8 cellular contexts compared by ENCODE assay signal in genomic region chr12:6867407-6868210, GRCh38. TPM values are rescaled to one million over a fixed set of nuclear protein-coding genes. Genes with fewer than 3 reads are reported as not detected.
DNase-seq lines count a peak whose midpoint lies in the region; ATAC-seq, FAIRE-seq and TF ChIP-seq lines count a peak whose summit lies in the region.

Gene TPI1, plus strand, starts transcription at chr12:6867531. Its CDS starts 36 bp downstream, at chr12:6867567.

- H3K18ac ChIP-seq in H1 (ENCODE audit: extremely low read depth, low read length), result peak within 1 kb of the TSS; percentile 94
- peak within 1 kb of the TSS; percentile 82 to 97 for H3K18ac ChIP-seq in mesenchymal stem cell (ENCODE audit: low read depth in 1 of 2, low read length in 2 of 2)

- H3K9ac ChIP-seq in H1 (replicated peaks in 1 of 4; ENCODE audit: extremely low read depth in 1 of 4, low read depth in 3 of 4, low read length in 3 of 4) (peak within 1 kb of the TSS; percentile 60 to 85 (median 82)), mesenchymal stem cell (ENCODE audit: low read length) (peak within 1 kb of the TSS; percentile 97)

- peak; percentile 96 for DNase-seq in AG20443 (ENCODE audit: low spot score)
- peak; percentile 88 for DNase-seq in NCI-H82 (lab: John Stamatoyannopoulos, UW)
- DNase-seq in activated CD8-positive, alpha-beta memory T cell treated with anti-CD3 and anti-CD28 coated beads for 48 hours (ENCODE audit: low read depth in 2 of 3, low spot score in 2 of 3), result peak; percentile 61 to 66 (median 64)
- DNase-seq in H1 (ENCODE audit: low read depth in 1 of 2, low spot score in 2 of 2), result peak in 1 of 2 experiments; percentile 67
- DNase-seq in mesenchymal stem cell, result peak; percentile 83
- peak; percentile 58 for DNase-seq in stimulated activated CD8-positive, alpha-beta memory T cell treated with anti-CD3 and anti-CD28 coated beads, Interleukin-12 subunit alpha, Interleukin-12 subunit beta, amount 100 ng/mL, for 24 hours (ENCODE audit: extremely low read depth)

- H3K4me2 ChIP-seq in H1 (ENCODE audit: insufficient read depth in 1 of 2, low read depth in 2 of 2, low read length in 2 of 2) (peak within 1 kb of the TSS; percentile 93 to 94), mesenchymal stem cell (ENCODE audit: low read length, poor library complexity, severe bottlenecking) (peak within 1 kb of the TSS; percentile 87)

- H3K23ac ChIP-seq in H1 (ENCODE audit: insufficient read length) (no peak within 1 kb of the TSS), mesenchymal stem cell (ENCODE audit: low read length in 2 of 2) (peak within 1 kb of the TSS; percentile 53 to 96)

- H4K5ac ChIP-seq in H1 (ENCODE audit: insufficient read length, low read depth, low read length), result peak within 1 kb of the TSS; percentile 53

- H2BK12ac ChIP-seq in H1 (ENCODE audit: low read depth, low read length) (peak within 1 kb of the TSS; percentile 78; the same call in 1 of the 2 replicates), mesenchymal stem cell (ENCODE audit: low read length in 2 of 2) (peak within 1 kb of the TSS in 1 of 2 experiments; percentile 74)

- H3K27me3 ChIP-seq in H1 (replicated peaks in 1 of 4; ENCODE audit: control insufficient read depth in 3 of 4, extremely low read depth in 1 of 4, insufficient read depth in 3 of 4, low read length in 3 of 4), result no peaks in the 10 kb centered on the region
- H3K27me3 ChIP-seq in mesenchymal stem cell (ENCODE audit: control insufficient read depth in 1 of 2, insufficient read depth in 1 of 2, low read length in 2 of 2), result no peaks in the 10 kb centered on the region

- H2AK5ac ChIP-seq in H1 (ENCODE audit: low read depth, low read length) (no peak within 1 kb of the TSS), mesenchymal stem cell (ENCODE audit: low read length, severe bottlenecking) (peak within 1 kb of the TSS; percentile 77)

- H2AFZ ChIP-seq in H1 (ENCODE audit: low read length) (no peak within 1 kb of the TSS), mesenchymal stem cell (ENCODE audit: low read depth, low read length) (peak within 1 kb of the TSS; percentile 78)

- H2BK120ac ChIP-seq in H1 (replicated peaks; ENCODE audit: low read depth, low read length), result peak within 1 kb of the TSS; percentile 61
- peak within 1 kb of the TSS; percentile 67 for H2BK120ac ChIP-seq in mesenchymal stem cell (ENCODE audit: low read depth, low read length)

- H2BK15ac ChIP-seq in H1 (ENCODE audit: low read length) (peak within 1 kb of the TSS; percentile 88; the same call in 1 of the 2 replicates), mesenchymal stem cell (ENCODE audit: low read depth, poor library complexity, severe bottlenecking) (peak within 1 kb of the TSS; percentile 73)

- no peak for FAIRE-seq in H1 (lab: Jason Lieb, UNC)

- H4K91ac ChIP-seq in H1 (replicated peaks; ENCODE audit: insufficient read length, low read length) (peak within 1 kb of the TSS; percentile 87), mesenchymal stem cell (ENCODE audit: low read length) (peak within 1 kb of the TSS; percentile 97)

- H4K8ac ChIP-seq in H1 (ENCODE audit: extremely low read depth, insufficient read depth, low read length) (peak within 1 kb of the TSS; percentile 71; the same call in 1 of the 2 replicates), mesenchymal stem cell (ENCODE audit: low read length) (peak within 1 kb of the TSS; percentile 89)

- peak within 1 kb of the TSS; percentile 84 to 98 (median 86) for H3K4me3 ChIP-seq in H1 (ENCODE audit: extremely low read depth in 1 of 4, insufficient read depth in 2 of 4, low read depth in 3 of 4, low read length in 4 of 4)
- H3K4me3 ChIP-seq in mesenchymal stem cell (ENCODE audit: insufficient read depth in 1 of 2, low read depth in 1 of 2, low read length in 2 of 2), result peak within 1 kb of the TSS; percentile 94 to 95

- H4K20me1 ChIP-seq in H1 (replicated peaks in 1 of 2; ENCODE audit: control insufficient read depth in 1 of 2, insufficient read depth in 2 of 2, low read length in 2 of 2), result peaks cover 25 to 30% of the 10 kb centered on the region in 2 experiments

- H3K36me3 ChIP-seq in H1 (ENCODE audit: control insufficient read depth in 2 of 4, insufficient read depth in 4 of 4, low read length in 3 of 4) (peaks cover 8 to 52% (median 27%) of the 10 kb centered on the region in 4 experiments), mesenchymal stem cell (ENCODE audit: control insufficient read depth in 1 of 2, insufficient read depth in 2 of 2, low read depth in 1 of 2, low read length in 2 of 2) (peaks cover 64 to 66% of the 10 kb centered on the region in 2 experiments)

- no peak for TF ChIP-seq RAD21 in H1 (IDR thresholded peaks at IDR 0.05 in 1 of 2, conservative IDR thresholded peaks at IDR 0.05 in 1 of 2; ENCODE audit: low read depth in 2 of 2, low read length in 2 of 2)

- H3K79me2 ChIP-seq in H1 (ENCODE audit: control insufficient read depth in 1 of 2, insufficient read depth in 2 of 2, low read length in 2 of 2), result peaks cover 0 to 22% of the 10 kb centered on the region in 2 experiments; a peak in 2 of 4 replicates

- H3K9me3 ChIP-seq in H1 (ENCODE audit: insufficient read depth in 2 of 2, low read depth in 1 of 2, low read length in 1 of 2) (no peaks in the 10 kb centered on the region), mesenchymal stem cell (ENCODE audit: control insufficient read depth, low read length) (no peaks in the 10 kb centered on the region)

- H3K4me1 ChIP-seq in H1 (replicated peaks in 1 of 4; ENCODE audit: control insufficient read depth in 3 of 4, insufficient read depth in 4 of 4, low read length in 3 of 4), result peaks cover 7 to 48% (median 25%) of the 10 kb centered on the region in 4 experiments
- peaks cover 28% of the 10 kb centered on the region for H3K4me1 ChIP-seq in mesenchymal stem cell (ENCODE audit: control insufficient read depth, insufficient read depth, low read depth, low read length)

- H3K27ac ChIP-seq in H1 (ENCODE audit: low read depth, low read length) (peak within 1 kb of the TSS; percentile 71), mesenchymal stem cell (ENCODE audit: low read length, poor library complexity, severe bottlenecking) (peak within 1 kb of the TSS; percentile 66)

- WGBS in H1 (ENCODE audit: extremely low coverage in 1 of 2, insufficient coverage in 1 of 2, insufficient read length in 1 of 2, insufficient replicate concordance in 2 of 2, low coverage in 1 of 2, low lambda C conversion rate in 2 of 2, missing lambda C conversion rate in 1 of 2), 2 experiments, result 1% methylated on average over 60 of the region's 87 CpGs; no CpG with 5 or more reads in 1 of the 2 experiments
- WGBS in mesenchymal stem cell, result under 1% methylated on average over 63 of the region's 87 CpGs

- no peak for TF ChIP-seq EP300 in H1 (IDR thresholded peaks at IDR 0.05; ENCODE audit: borderline replicate concordance in 1 of 2, low read depth in 2 of 2, low read length in 2 of 2)

- peaks cover 18% of the 10 kb centered on the region for H3K23me2 ChIP-seq in H1 (ENCODE audit: low read depth, low read length)

- H3K4ac ChIP-seq in H1 (replicated peaks; ENCODE audit: insufficient read length, low read depth, low read length) (peak within 1 kb of the TSS; percentile 93), mesenchymal stem cell (ENCODE audit: low read depth in 1 of 2, low read length in 2 of 2) (peak within 1 kb of the TSS; percentile 93 to 99)

- H3K79me1 ChIP-seq in H1 (ENCODE audit: low read depth, low read length), result 0 out of 2 replicates have a peak, but pooled peaks cover 4% of the 10 kb centered on the region
- H3K79me1 ChIP-seq in mesenchymal stem cell (replicated peaks; ENCODE audit: low read length, poor library complexity, severe bottlenecking), result peaks cover 7% of the 10 kb centered on the region

- H3K56ac ChIP-seq in H1 (replicated peaks; ENCODE audit: insufficient read length, low read depth, low read length), result peak within 1 kb of the TSS; percentile 78

- peak within 1 kb of the TSS; percentile 73; the same call in 1 of the 2 replicates for H2BK5ac ChIP-seq in H1 (ENCODE audit: low read depth, low read length)
- H2BK5ac ChIP-seq in mesenchymal stem cell (ENCODE audit: low read depth, low read length, poor library complexity, severe bottlenecking), result peak within 1 kb of the TSS; percentile 75

- H3K14ac ChIP-seq in H1 (ENCODE audit: insufficient read length), result no peak within 1 kb of the TSS
- H3K14ac ChIP-seq in mesenchymal stem cell (ENCODE audit: low read length in 2 of 2), result peak within 1 kb of the TSS; percentile 68 to 94

- no peak within 1 kb of the TSS for H2BK20ac ChIP-seq in H1 (ENCODE audit: low read length)

- POLR2A ChIA-PET in H1 (lab: Charles Lee; ENCODE audit: partially characterized antibody), result interaction anchor here (0.5 to 18.9 kb wide), 39 partner anchors 8 to 333 kb away, joined by 3 to 588 read pairs (median 6); partner anchors contain the start of genes ATN1, C12orf57, CDCA3 and COPS7A

- no peak for TF ChIP-seq CTCF in H1 (IDR thresholded peaks at IDR 0.05; ENCODE audit: control extremely low read depth in 1 of 3, insufficient read depth in 1 of 3, low read depth in 1 of 3, low read length in 3 of 3)

- ATAC-seq in GM19035 (IDR thresholded peaks at IDR 0.05; ENCODE audit: unreplicated experiment), result peak; percentile 56
- ATAC-seq in HG03342 (IDR thresholded peaks at IDR 0.05; ENCODE audit: unreplicated experiment), result peak; percentile 40

- peak in 1 of 2 experiments; percentile 97; a peak in 2 of 3 replicates for TF ChIP-seq POLR2A in H1 (IDR thresholded peaks at IDR 0.05; ENCODE audit: control extremely low read depth in 1 of 2, low read depth in 2 of 2, low read length in 2 of 2)

- CTCF ChIA-PET in H1 (lab: Charles Lee; ENCODE audit: partially characterized antibody), result interaction anchor here (0.8 to 10.4 kb wide), 17 partner anchors 10 to 113 kb away, joined by 3 to 216 read pairs (median 15); partner anchors contain the start of genes C12orf57 and RNU7-1

RNA-seq across cellular contexts. Expression of gene TPI1, which starts in this region (rescaled TPM):
- 902 and 910 TPM in 2 replicates for total RNA-seq in H1 (2021; fragmentation: NEBNext Ultra II Directional; extraction: Animal tissue kit (Norgen Biotek cat#: 25700))
- polyA plus RNA-seq in H1 (2011; rRNA removed), result 2,591 and 3,018 TPM in 2 replicates
- 1,965 TPM for polyA plus RNA-seq in H1 (2011; cell fraction: cytosol; rRNA removed)
- polyA plus RNA-seq in H1 (2011; cell fraction: nucleus; rRNA removed), result 2,364 TPM
- polyA plus RNA-seq in H1 (2012, experiment 1 of 2), result 941 to 1,281 TPM (median 1,168 TPM) in 4 replicates
- polyA plus RNA-seq in H1 (2012, experiment 2 of 2), result 1,637 TPM
- 844 TPM for polyA plus RNA-seq in H1 (2013, experiment 1 of 2)
- polyA plus RNA-seq in H1 (2013, experiment 2 of 2), result 780 TPM
- polyA minus RNA-seq in H1 (2011; rRNA and poly(A)+ RNA removed), result 2,114 and 2,462 TPM in 2 replicates
- 467 TPM for polyA minus RNA-seq in H1 (2011; cell fraction: cytosol; rRNA and poly(A)+ RNA removed)
- 555 TPM for polyA minus RNA-seq in H1 (2011; cell fraction: nucleus; rRNA and poly(A)+ RNA removed)
- polyA plus RNA-seq in mesenchymal stem cell (2013, experiment 1 of 2), result 589 TPM
- 572 TPM for polyA plus RNA-seq in mesenchymal stem cell (2013, experiment 2 of 2)
